ENCODE assay signal across 18 cellular contexts in genomic region chr10:43903451-43903850, GRCh38.
DNase-seq lines count a peak whose midpoint lies in the region; ATAC-seq and TF ChIP-seq lines count a peak whose summit lies in the region.
"Had no signal": no experiment of that assay in that cellular context is flagged by ENCODE, and none has a peak within 500 bp of the region (broad histone marks: within the 10 kb centered on the region; RNA-seq: fewer than 3 reads in every experiment).

No MANE protein-coding gene starts in this region.

- H3K36me3 Mint-ChIP-seq in nephron progenitor cell (ENCODE audit: low read depth): no peaks in the 10 kb centered on the region
- H3K36me3 Mint-ChIP-seq: CD4-positive, CD25-positive, alpha-beta regulatory T cell; CD8-positive, alpha-beta memory T cell had no signal

- peaks cover 35% of the 10 kb centered on the region for H3K4me1 Mint-ChIP-seq in nephron progenitor cell
- H3K4me1 Mint-ChIP-seq: CD4-positive, CD25-positive, alpha-beta regulatory T cell; CD8-positive, alpha-beta memory T cell had no signal

- no peaks in the 10 kb centered on the region for H3K9me3 Mint-ChIP-seq in nephron progenitor cell
- H3K9me3 Mint-ChIP-seq: CD4-positive, CD25-positive, alpha-beta regulatory T cell; CD8-positive, alpha-beta memory T cell had no signal

- peaks cover 7% of the 10 kb centered on the region for H3K27me3 Mint-ChIP-seq in nephron progenitor cell (ENCODE audit: low read depth, poor library complexity)
- H3K27me3 Mint-ChIP-seq: CD4-positive, CD25-positive, alpha-beta regulatory T cell had no signal

- ATAC-seq in HG02973 (IDR thresholded peaks at IDR 0.05; ENCODE audit: unreplicated experiment): no peak

- POLR2A ChIA-PET in RWPE1 (lab: Yijun Ruan, JAX; ENCODE audit: low non-redundant PET): no interaction called here

- H3K27ac Mint-ChIP-seq in nephron progenitor cell: peak overlapping the region; percentile 25

- CTCF ChIA-PET in RWPE1 (lab: Yijun Ruan, JAX): no interaction called here

- no peak for TF ChIP-seq CTCF in nephron progenitor cell (IDR thresholded peaks at IDR 0.05)
- no peak for TF ChIP-seq CTCF in RWPE1 (conservative IDR thresholded peaks at IDR 0.05; ENCODE audit: low read depth)

- H3K4me3 Mint-ChIP-seq in nephron progenitor cell: no peak overlapping the region
- H3K4me3 Mint-ChIP-seq: CD4-positive, CD25-positive, alpha-beta regulatory T cell; CD8-positive, alpha-beta memory T cell had no signal

- peak; percentile 53 for DNase-seq in cerebellar cortex (ENCODE audit: low spot score)
- peak; percentile 41 for DNase-seq in islet precursor cell
- no peak for DNase-seq in nephron progenitor cell
- no peak for DNase-seq in RWPE1 (ENCODE audit: low spot score)
- no peak for DNase-seq in activated CD4-positive, alpha-beta T cell treated with anti-CD3 and anti-CD28 coated beads for 48 hours
- DNase-seq: ACHN; BE2C; C1 segment of cervical spinal cord; CD4-positive, CD25-positive, alpha-beta regulatory T cell; CD8-positive, alpha-beta memory T cell; COR-L47; DMS 273 treated with DMSO at 0.1 percent for 48 hours; DMS53; DND-41; EL; GM23248 had no signal

- H3K27ac ChIP-seq in RWPE1: no peak overlapping the region
- H3K27ac ChIP-seq: GM23248, HL-60 had no signal

Comparison
In these comparisons a context has a peak if more than half of its experiments do, and no peak if none do; other contexts are left out.
1. DNase-seq: peak in cerebellar cortex (single experiment) and islet precursor cell (single experiment); none in nephron progenitor cell (single experiment), RWPE1 (single experiment) and activated CD4-positive, alpha-beta T cell treated with anti-CD3 and anti-CD28 coated beads for 48 hours (single experiment).